In the genomic region with DNA sequence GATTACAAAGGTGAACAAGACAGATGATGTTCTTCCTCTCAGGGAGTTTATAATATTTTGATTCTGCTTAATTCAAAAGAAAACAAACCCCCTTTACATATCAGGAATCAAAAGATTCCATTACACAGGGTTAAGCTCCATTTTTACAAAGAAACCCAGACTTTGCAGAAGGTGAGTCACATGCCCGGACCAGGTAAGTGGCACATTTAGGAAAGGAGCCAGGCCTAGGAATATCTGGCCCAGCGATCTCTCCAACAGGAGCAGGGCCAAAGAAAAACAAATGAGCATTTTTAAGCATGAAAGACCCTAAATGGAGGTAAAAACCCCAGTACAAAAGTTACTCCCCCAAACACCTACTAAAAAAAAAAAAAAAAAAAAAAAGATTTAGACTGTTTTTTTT, we compare ENCODE assay signal across 9 cellular contexts. TPM values are rescaled to one million over a fixed set of nuclear protein-coding genes. Genes with fewer than 3 reads are reported as not detected.
A peak's percentile ranks its signal among the peaks of the same experiment; 100 is the strongest.
DNase-seq lines count a peak whose midpoint lies in the region; ATAC-seq and TF ChIP-seq lines count a peak whose summit lies in the region.
"Had no signal": no experiment of that assay in that cellular context is flagged by ENCODE, and none has a peak within 500 bp of the region (broad histone marks: within the 10 kb centered on the region; RNA-seq: fewer than 3 reads in every experiment).

No MANE protein-coding gene starts in this region.

- TF ChIP-seq CTCF in BE2C (IDR thresholded peaks at IDR 0.05; ENCODE audit: low read depth, low read length): no peak
- TF ChIP-seq CTCF in LNCaP clone FGC (IDR thresholded peaks at IDR 0.05; ENCODE audit: control insufficient read depth, extremely low read depth, insufficient read depth): no peak
- no peak for TF ChIP-seq CTCF in colonic mucosa (IDR thresholded peaks at IDR 0.05)
- no peak for TF ChIP-seq CTCF in nephron (IDR thresholded peaks at IDR 0.05; ENCODE audit: unreplicated experiment in 3 of 3)

- peaks cover 26% of the 10 kb centered on the region for H3K4me1 Mint-ChIP-seq in nephron

- H3K27me3 Mint-ChIP-seq in nephron (ENCODE audit: low read depth): no peaks in the 10 kb centered on the region

- no peaks in the 10 kb centered on the region for H3K9me3 Mint-ChIP-seq in nephron

- no peak for DNase-seq in BE2C
- no peak for DNase-seq in LNCaP clone FGC (ENCODE audit: low read depth)
- no peak for DNase-seq in colonic mucosa
- DNase-seq in COLO829 (ENCODE audit: low spot score): no peak
- no peak for DNase-seq in NCI-H748 treated with DMSO at 0.1 percent for 48 hours (lab: John Stamatoyannopoulos, UW)
- DNase-seq in effector CD4-positive, alpha-beta T cell: no peak
- DNase-seq: foreskin melanocyte had no signal

- H3K9me3 ChIP-seq in BE2C (no peaks in the 10 kb centered on the region; the same call in 1 of the 2 replicates), colonic mucosa (no peaks in the 10 kb centered on the region)

- H3K4me1 ChIP-seq in BE2C (peaks cover 11% of the 10 kb centered on the region), colonic mucosa (peaks cover 5% of the 10 kb centered on the region)

- H3K4me3 ChIP-seq in BE2C (ENCODE audit: low read depth, low read length) (peak overlapping the region; percentile 93), LNCaP clone FGC (ENCODE audit: low read depth, low read length) (peak overlapping the region; percentile 85), colonic mucosa (peak overlapping the region; percentile 64)

- no peaks in the 10 kb centered on the region for H3K36me3 ChIP-seq in BE2C
- no peaks in the 10 kb centered on the region for H3K36me3 ChIP-seq in colonic mucosa

- H3K9ac ChIP-seq in colonic mucosa (ENCODE audit: low read depth in 2 of 2, low read length in 2 of 2): peak overlapping the region in 1 of 2 donors; percentile 96

- intact Hi-C loops in colonic mucosa (cut with DNase I): no loop called here

- H3K27ac Mint-ChIP-seq in nephron: peak overlapping the region; percentile 96 to 99 (median 99)

- H3K27me3 ChIP-seq in BE2C (no peaks in the 10 kb centered on the region), colonic mucosa (no peaks in the 10 kb centered on the region)

- no peak for ATAC-seq in HG03520 (IDR thresholded peaks at IDR 0.05; ENCODE audit: unreplicated experiment)

- H3K27ac ChIP-seq in colonic mucosa: peak overlapping the region; percentile 98

- H3K4me3 Mint-ChIP-seq in nephron: peak overlapping the region; percentile 89 to 99 (median 98)

- peaks cover 8% of the 10 kb centered on the region for H3K36me3 Mint-ChIP-seq in nephron (ENCODE audit: low read depth)

RNA-seq across cellular contexts. Expression of gene STN1, which starts 1.1 kb away (rescaled TPM):
- polyA plus RNA-seq in BE2C (2012; ENCODE audit: insufficient read depth, insufficient read length, low read depth): 31.0 TPM
- total RNA-seq in colonic mucosa: 10 to 100 TPM; 16.6 to 18.3 TPM

RNA-seq across cellular contexts. Expression of gene SLK, which starts 50.0 kb away (rescaled TPM):
- 7.6 TPM for polyA plus RNA-seq in BE2C (2012; ENCODE audit: insufficient read depth, insufficient read length, low read depth)
- total RNA-seq in colonic mucosa: 10 to 100 TPM; 35.5 to 51.6 TPM
